In genomic region chr6:37169458-37170272, GRCh38 we compare ENCODE assay signal across 1 cellular context.
TF ChIP-seq lines count a peak whose summit lies in the region.

Gene PIM1, plus strand, starts transcription at chr6:37170152. Its CDS starts 424 bp downstream, at chr6:37170576.

TF ChIP-seq in K562, 482 proteins besides CTCF, POLR2A, EP300 and RAD21 (continued from another document and continues in another):
- TF ChIP-seq CHD7 (IDR thresholded peaks at IDR 0.05; ENCODE audit: low read depth, low read length) (no peak), KLF13 (tag; IDR thresholded peaks at IDR 0.05; ENCODE audit: borderline replicate concordance, low read depth) (peak; percentile 53; the same call in 1 of the 2 replicates), ZBTB33 (CRISPR knock-in tag; IDR thresholded peaks at IDR 0.05) (peak; percentile 58), ARID4B (CRISPR knock-in tag; IDR thresholded peaks at IDR 0.05) (no peak; the same call in 1 of the 2 replicates), MLLT1 (IDR thresholded peaks at IDR 0.05) (peak; percentile 79 to 83; a peak in 3 of 4 replicates), ZNF589 (CRISPR knock-in tag; IDR thresholded peaks at IDR 0.05; ENCODE audit: low read depth) (peak; percentile 51; the same call in 1 of the 2 replicates), ATF3 (IDR thresholded peaks at IDR 0.05) (peak; percentile 53; the same call in 1 of the 2 replicates), ATF3 (CRISPR knock-in tag; conservative IDR thresholded peaks at IDR 0.05) (no peak; the same call in 1 of the 2 replicates), CGGBP1 (CRISPR knock-in tag; IDR thresholded peaks at IDR 0.05) (peak; percentile 78; the same call in 1 of the 2 replicates), MYC (IDR thresholded peaks at IDR 0.05; ENCODE audit: low read depth, low read length) (peak; percentile 43), MYC (CRISPR knock-in tag; IDR thresholded peaks at IDR 0.05; ENCODE audit: borderline replicate concordance, low read depth) (peak; percentile 15; the same call in 1 of the 2 replicates), GTF2F1 (IDR thresholded peaks at IDR 0.05; ENCODE audit: low read depth, low read length) (peak; percentile 82; the same call in 1 of the 2 replicates), BHLHE40 (IDR thresholded peaks at IDR 0.05; ENCODE audit: low read length) (peak; percentile 17; the same call in 1 of the 2 replicates), FOSL1 (tag; conservative IDR thresholded peaks at IDR 0.05) (peak; percentile 67; the same call in 1 of the 2 replicates), CBFA2T3 (IDR thresholded peaks at IDR 0.05) (peak; percentile 20; the same call in 1 of the 2 replicates), FOXM1 (IDR thresholded peaks at IDR 0.05; ENCODE audit: low read depth) (peak; percentile 95), FOXM1 (CRISPR knock-in tag; IDR thresholded peaks at IDR 0.05; ENCODE audit: low read depth) (peak; percentile 95), SMARCA4 (IDR thresholded peaks at IDR 0.05) (peak; percentile 50; the same call in 1 of the 2 replicates), GMEB1 (CRISPR knock-in tag; IDR thresholded peaks at IDR 0.05) (peak; percentile 21; the same call in 1 of the 2 replicates), ZC3H11A (IDR thresholded peaks at IDR 0.05; ENCODE audit: low read depth, low read length) (no peak), BRD9 (IDR thresholded peaks at IDR 0.05; ENCODE audit: low read depth, partially characterized antibody) (peak; percentile 77), HDAC2 (IDR thresholded peaks at IDR 0.05) (0 out of 2 replicates have a peak, but pooled peaks have one; percentile 42), E2F8 (IDR thresholded peaks at IDR 0.05; ENCODE audit: low read depth, partially characterized antibody) (peak; percentile 99), HLTF (IDR thresholded peaks at IDR 0.05) (peak; percentile 50; the same call in 1 of the 2 replicates)
